In genomic region chr1:98046031-98046641, GRCh38 we compare ENCODE assay signal across 8 cellular contexts.
A peak's percentile ranks its signal among the peaks of the same experiment; 100 is the strongest.
DNase-seq lines count a peak whose midpoint lies in the region; ATAC-seq and TF ChIP-seq lines count a peak whose summit lies in the region.

No MANE protein-coding gene starts in this region.

- no peaks in the 10 kb centered on the region for H3K4me1 ChIP-seq in psoas muscle

- CTCF ChIA-PET in activated CD4-positive, alpha-beta memory T cell treated with anti-CD3 and anti-CD28 coated beads for 36 hours (lab: Charles Lee) = no interaction called here

- POLR2A ChIA-PET in activated CD4-positive, alpha-beta memory T cell treated with anti-CD3 and anti-CD28 coated beads for 36 hours (lab: Charles Lee) = no interaction called here

- TF ChIP-seq CTCF in fibroblast of the aortic adventitia (IDR thresholded peaks at IDR 0.05; ENCODE audit: insufficient read depth, low read length) (no peak), psoas muscle (IDR thresholded peaks at IDR 0.05) (no peak)

- H3K4me1 Mint-ChIP-seq in activated CD4-positive, alpha-beta memory T cell treated with anti-CD3 and anti-CD28 coated beads for 36 hours (ENCODE audit: low read depth) = peaks cover 29% of the 10 kb centered on the region

- no peaks in the 10 kb centered on the region for H3K9me3 Mint-ChIP-seq in activated CD4-positive, alpha-beta memory T cell treated with anti-CD3 and anti-CD28 coated beads for 36 hours

- no peaks in the 10 kb centered on the region for H3K9me3 ChIP-seq in psoas muscle

- peak overlapping the region; percentile 72 for H3K4me3 Mint-ChIP-seq in activated CD4-positive, alpha-beta memory T cell treated with anti-CD3 and anti-CD28 coated beads for 36 hours

- H3K27ac Mint-ChIP-seq in activated CD4-positive, alpha-beta memory T cell treated with anti-CD3 and anti-CD28 coated beads for 36 hours = no peak overlapping the region

- peaks cover 63% of the 10 kb centered on the region for H3K27me3 Mint-ChIP-seq in activated CD4-positive, alpha-beta memory T cell treated with anti-CD3 and anti-CD28 coated beads for 36 hours

- H3K27me3 ChIP-seq in psoas muscle (ENCODE audit: insufficient read depth in 3 of 3, low read length in 2 of 3) = peaks cover 5 to 88% (median 22%) of the 10 kb centered on the region in 3 donors

- intact Hi-C loops in activated CD4-positive, alpha-beta memory T cell treated with anti-CD3 and anti-CD28 coated beads for 36 hours (cut with micrococcal nuclease) = loop anchor here (5.0 kb wide), 1 partner anchor 254 kb away; no protein-coding TSS in a partner anchor
- intact Hi-C loops in psoas muscle (cut with DNase I) = no loop called here

- ATAC-seq in psoas muscle (no peak), GM19455 (IDR thresholded peaks at IDR 0.05; ENCODE audit: unreplicated experiment) (no peak), HG03378 (IDR thresholded peaks at IDR 0.05; ENCODE audit: unreplicated experiment) (no peak)

- no peaks in the 10 kb centered on the region for H3K36me3 ChIP-seq in psoas muscle (ENCODE audit: insufficient read depth in 1 of 2, low read depth in 1 of 2)

- 6% methylated on average over 28 to 29 of the region's 29 CpGs for WGBS in psoas muscle, 3 donors

- H3K27ac ChIP-seq in psoas muscle = no peak overlapping the region

- H3K36me3 Mint-ChIP-seq in activated CD4-positive, alpha-beta memory T cell treated with anti-CD3 and anti-CD28 coated beads for 36 hours = no peaks in the 10 kb centered on the region

- H3K4me3 ChIP-seq in fibroblast of the aortic adventitia (ENCODE audit: low read depth, low read length) (peak overlapping the region; percentile 88), psoas muscle (peak overlapping the region; percentile 62)

- DNase-seq in activated effector memory CD4-positive, alpha-beta T cell treated with anti-CD3 and anti-CD28 coated beads, Interleukin-2, amount 50 U/mL, for 16 hours = peak; percentile 63
- no peak for DNase-seq in activated effector memory CD4-positive, alpha-beta T cell treated with Interleukin-2 at 50 U/mL for 16 hours
- peak; percentile 31 for DNase-seq in activated CD4-positive, alpha-beta memory T cell treated with anti-CD3 and anti-CD28 coated beads for 36 hours
- peak; percentile 67 for DNase-seq in fibroblast of the aortic adventitia (ENCODE audit: low read depth)
- DNase-seq in psoas muscle = no peak
- DNase-seq in NCI-H1048 (lab: John Stamatoyannopoulos, UW) = no peak

Comparison
In these comparisons a context has a peak if more than half of its experiments do, and no peak if none do; other contexts are left out.
1. DNase-seq: peak in activated effector memory CD4-positive, alpha-beta T cell treated with anti-CD3 and anti-CD28 coated beads, Interleukin-2, amount 50 U/mL, for 16 hours (single experiment), activated CD4-positive, alpha-beta memory T cell treated with anti-CD3 and anti-CD28 coated beads for 36 hours (single experiment) and fibroblast of the aortic adventitia (single experiment); none in activated effector memory CD4-positive, alpha-beta T cell treated with Interleukin-2 at 50 U/mL for 16 hours (single experiment), psoas muscle (0 of 2) and NCI-H1048 (single experiment).